Comparison of ENCODE assay signal across 1 cellular context in genomic region chr5:104843822-104844221, GRCh38.
TF ChIP-seq lines count a peak whose summit lies in the region.

No MANE protein-coding gene starts in this region.

TF ChIP-seq in K562, 482 proteins besides CTCF, POLR2A, EP300 and RAD21 (continued from another document):
- TF ChIP-seq CEBPZ (IDR thresholded peaks at IDR 0.05; ENCODE audit: borderline replicate concordance, low read depth, low read length) (no peak), ELF1 (tag; IDR thresholded peaks at IDR 0.05) (no peak), POLR2AphosphoS5 (IDR thresholded peaks at IDR 0.05; ENCODE audit: control insufficient read depth, insufficient read depth, low read depth, low read length) (no peak), MEIS2 (IDR thresholded peaks at IDR 0.05; ENCODE audit: partially characterized antibody) (peak; percentile 84), KDM1A (IDR thresholded peaks at IDR 0.05) (peak; percentile 42 to 63; a peak in 3 of 4 replicates), HMBOX1 (IDR thresholded peaks at IDR 0.05) (0 out of 2 replicates have a peak, but pooled peaks have one; percentile 33), ARID1B (IDR thresholded peaks at IDR 0.05) (peak; percentile 55; the same call in 1 of the 2 replicates), ZBTB43 (CRISPR knock-in tag; IDR thresholded peaks at IDR 0.05) (no peak), CBFA2T2 (conservative IDR thresholded peaks at IDR 0.05) (peak; percentile 51), TEAD4 (IDR thresholded peaks at IDR 0.05; ENCODE audit: low read length) (peak; percentile 55; the same call in 1 of the 2 replicates), TEAD4 (CRISPR knock-in tag; IDR thresholded peaks at IDR 0.05; ENCODE audit: borderline replicate concordance) (no peak), ZNF184 (CRISPR knock-in tag; IDR thresholded peaks at IDR 0.05) (no peak), U2AF2 (optimal IDR thresholded peaks at IDR 0.05; ENCODE audit: low read depth, low read length) (no peak), RBM15 (IDR thresholded peaks at IDR 0.05; ENCODE audit: insufficient read depth, low read length) (no peak), CSDE1 (IDR thresholded peaks at IDR 0.05) (no peak), SMARCE1 (IDR thresholded peaks at IDR 0.05) (peak; percentile 31; the same call in 1 of the 2 replicates), STAT5A (IDR thresholded peaks at IDR 0.05; ENCODE audit: borderline replicate concordance, low read length) (no peak), E4F1 (CRISPR knock-in tag; IDR thresholded peaks at IDR 0.05; ENCODE audit: borderline replicate concordance) (no peak), PKNOX1 (IDR thresholded peaks at IDR 0.05) (peak; percentile 39; the same call in 1 of the 2 replicates), ZNF395 (CRISPR knock-in tag; IDR thresholded peaks at IDR 0.05) (no peak), NCOR1 (IDR thresholded peaks at IDR 0.05) (0 out of 2 replicates have a peak, but pooled peaks have one; percentile 22), GTF3C2 (IDR thresholded peaks at IDR 0.05; ENCODE audit: borderline replicate concordance, extremely low read depth, insufficient read length) (no peak), FOXJ3 (CRISPR knock-in tag; IDR thresholded peaks at IDR 0.05) (no peak), HMG20B (CRISPR knock-in tag; IDR thresholded peaks at IDR 0.05) (no peak), ZNF311 (CRISPR knock-in tag; IDR thresholded peaks at IDR 0.05) (no peak), ZNF668 (CRISPR knock-in tag; IDR thresholded peaks at IDR 0.05) (no peak), CHAMP1 (IDR thresholded peaks at IDR 0.05) (no peak), EWSR1 (IDR thresholded peaks at IDR 0.05; ENCODE audit: borderline replicate concordance, low read depth, partially characterized antibody) (no peak), ELK3 (CRISPR knock-in tag; IDR thresholded peaks at IDR 0.05) (no peak), MYNN (IDR thresholded peaks at IDR 0.05) (no peak), MYNN (CRISPR knock-in tag; IDR thresholded peaks at IDR 0.05) (no peak), TEAD2 (tag; IDR thresholded peaks at IDR 0.05) (no peak), HES1 (IDR thresholded peaks at IDR 0.05; ENCODE audit: low read depth) (0 out of 2 replicates have a peak, but pooled peaks have one; percentile 22), ZNF444 (CRISPR knock-in tag; IDR thresholded peaks at IDR 0.05) (no peak), SUPT5H (IDR thresholded peaks at IDR 0.05) (no peak), U2AF1 (optimal IDR thresholded peaks at IDR 0.05; ENCODE audit: low read depth, low read length) (no peak), KAT8 (IDR thresholded peaks at IDR 0.05; ENCODE audit: low read depth) (no peak), DDX20 (tag; IDR thresholded peaks at IDR 0.05; ENCODE audit: low read depth) (no peak), KLF13 (tag; IDR thresholded peaks at IDR 0.05; ENCODE audit: borderline replicate concordance, low read depth) (no peak), ZNF12 (CRISPR knock-in tag; IDR thresholded peaks at IDR 0.05) (no peak), CBFA2T3 (IDR thresholded peaks at IDR 0.05) (peak; percentile 76), ZBTB49 (CRISPR knock-in tag; IDR thresholded peaks at IDR 0.05; ENCODE audit: borderline replicate concordance) (no peak)
